In genomic region chr3:24432989-24433388, GRCh38 we compare ENCODE assay signal across 25 cellular contexts.
A peak's percentile ranks its signal among the peaks of the same experiment; 100 is the strongest.
DNase-seq lines count a peak whose midpoint lies in the region; ATAC-seq and TF ChIP-seq lines count a peak whose summit lies in the region.
"Had no signal": no experiment of that assay in that cellular context is flagged by ENCODE, and none has a peak within 500 bp of the region (broad histone marks: within the 10 kb centered on the region; RNA-seq: fewer than 3 reads in every experiment).

No MANE protein-coding gene starts in this region.

- TF ChIP-seq CTCF in hepatocyte (IDR thresholded peaks at IDR 0.05; ENCODE audit: poor library complexity) = no peak
- no peak for TF ChIP-seq CTCF in endothelial cell (IDR thresholded peaks at IDR 0.05; ENCODE audit: unreplicated experiment)

- H3K9ac ChIP-seq in mesendoderm (ENCODE audit: low read length) = no peak overlapping the region
- H3K9ac ChIP-seq: BLaER1 had no signal

- DNase-seq in NCI-H82 (lab: John Stamatoyannopoulos, UW) (peak; percentile 83), NCI-H82 treated with DMSO at 0.1 percent for 48 hours (lab: John Stamatoyannopoulos, UW; ENCODE audit: unreplicated experiment) (peak; percentile 79), hepatocyte (ENCODE audit: low spot score) (no peak), mesendoderm (peak; percentile 13), endothelial cell (ENCODE audit: low spot score) (no peak), right cardiac atrium (no peak)
- no peak for DNase-seq in activated CD4-positive, alpha-beta memory T cell treated with anti-CD3 and anti-CD28 coated beads, Interleukin-2, amount 10 ng/mL, durations not matched to agents 7 days and 5 days
- DNase-seq: 8988T; ACHN; BE2C; C1 segment of cervical spinal cord; CD4-positive, alpha-beta memory T cell; CD4-positive, CD25-positive, alpha-beta regulatory T cell; CD8-positive, alpha-beta memory T cell; COR-L47; DMS 273 treated with DMSO at 0.1 percent for 48 hours; DMS153; DMS53; DMS79; DND-41; EL; GDM1 had no signal

- intact Hi-C loops in right cardiac atrium (cut with DNase I) = loop anchor here in 1 of 4 donors (10.0 kb wide), 1 partner anchor 62 kb away; the partner anchor contains the start of gene THRB

- no peaks in the 10 kb centered on the region for H3K4me1 Mint-ChIP-seq in activated CD4-positive, alpha-beta memory T cell treated with anti-CD3 and anti-CD28 coated beads, Interleukin-2, amount 10 ng/mL, durations not matched to agents 7 days and 5 days
- H3K4me1 Mint-ChIP-seq in endothelial cell (ENCODE audit: unreplicated experiment) = no peaks in the 10 kb centered on the region
- H3K4me1 Mint-ChIP-seq: CD4-positive, alpha-beta memory T cell; CD4-positive, CD25-positive, alpha-beta regulatory T cell; CD8-positive, alpha-beta memory T cell had no signal

- no peak overlapping the region for H2BK5ac ChIP-seq in mesendoderm (ENCODE audit: low read length)

- POLR2A ChIA-PET in activated CD4-positive, alpha-beta memory T cell treated with anti-CD3 and anti-CD28 coated beads, Interleukin-2, amount 10 ng/mL, durations not matched to agents 7 days and 5 days (lab: Charles Lee) = no interaction called here

- H4K8ac ChIP-seq in mesendoderm (ENCODE audit: low read depth, low read length) = no peak overlapping the region

- no peak overlapping the region for H3K56ac ChIP-seq in mesendoderm (ENCODE audit: low read length)

- H3K23ac ChIP-seq in mesendoderm (ENCODE audit: low read length) = no peak overlapping the region

- H3K4me3 ChIP-seq in hepatocyte = no peak overlapping the region
- no peak overlapping the region for H3K4me3 ChIP-seq in mesendoderm (ENCODE audit: low read length)
- H3K4me3 ChIP-seq in right cardiac atrium (ENCODE audit: low read length) = no peak overlapping the region
- H3K4me3 ChIP-seq: BLaER1, GM12878 had no signal

- no peak for ATAC-seq in right cardiac atrium
- ATAC-seq: GM12878 had no signal

- H3K4me1 ChIP-seq in hepatocyte (ENCODE audit: insufficient read depth) = peaks cover 39% of the 10 kb centered on the region
- no peaks in the 10 kb centered on the region for H3K4me1 ChIP-seq in mesendoderm (ENCODE audit: control insufficient read depth, low read depth, low read length)
- H3K4me1 ChIP-seq in right cardiac atrium (ENCODE audit: control insufficient read depth, insufficient read depth, low read length) = peaks cover 7% of the 10 kb centered on the region
- H3K4me1 ChIP-seq: BE2C, BLaER1 had no signal

- H4K20me1 ChIP-seq in hepatocyte (ENCODE audit: insufficient read depth, poor library complexity, severe bottlenecking) = no peaks in the 10 kb centered on the region
- H4K20me1 ChIP-seq: BLaER1 had no signal

- H2BK15ac ChIP-seq in mesendoderm (replicated peaks; ENCODE audit: low read depth) = no peak overlapping the region

- H3K4me3 Mint-ChIP-seq in activated CD4-positive, alpha-beta memory T cell treated with anti-CD3 and anti-CD28 coated beads, Interleukin-2, amount 10 ng/mL, durations not matched to agents 7 days and 5 days = no peak overlapping the region
- H3K4me3 Mint-ChIP-seq in endothelial cell (ENCODE audit: unreplicated experiment) = no peak overlapping the region
- H3K4me3 Mint-ChIP-seq: CD14-positive monocyte; CD4-positive, alpha-beta memory T cell; CD4-positive, CD25-positive, alpha-beta regulatory T cell; CD8-positive, alpha-beta memory T cell had no signal

- no peaks in the 10 kb centered on the region for H3K79me1 ChIP-seq in mesendoderm (ENCODE audit: low read length)

- H3K9me3 ChIP-seq in hepatocyte (ENCODE audit: low read depth) = no peaks in the 10 kb centered on the region
- no peaks in the 10 kb centered on the region for H3K9me3 ChIP-seq in right cardiac atrium (ENCODE audit: control insufficient read depth, low read length)
- H3K9me3 ChIP-seq: BE2C, BLaER1 had no signal

- no peak overlapping the region for H2AK5ac ChIP-seq in mesendoderm (ENCODE audit: low read length)

- H3K27me3 Mint-ChIP-seq in activated CD4-positive, alpha-beta memory T cell treated with anti-CD3 and anti-CD28 coated beads, Interleukin-2, amount 10 ng/mL, durations not matched to agents 7 days and 5 days = no peaks in the 10 kb centered on the region
- H3K27me3 Mint-ChIP-seq in endothelial cell (ENCODE audit: unreplicated experiment) = peaks cover 4% of the 10 kb centered on the region
- H3K27me3 Mint-ChIP-seq: CD4-positive, alpha-beta memory T cell; CD4-positive, CD25-positive, alpha-beta regulatory T cell; CD8-positive, alpha-beta memory T cell had no signal

- no peak overlapping the region for H4K5ac ChIP-seq in mesendoderm (ENCODE audit: low read length)

- no peaks in the 10 kb centered on the region for H3K27me3 ChIP-seq in hepatocyte
- no peaks in the 10 kb centered on the region for H3K27me3 ChIP-seq in mesendoderm (ENCODE audit: insufficient read depth, low read length, poor library complexity)
- H3K27me3 ChIP-seq in right cardiac atrium (ENCODE audit: control insufficient read depth, insufficient read depth) = no peaks in the 10 kb centered on the region
- H3K27me3 ChIP-seq: BE2C, BLaER1 had no signal

- CTCF ChIA-PET in activated CD4-positive, alpha-beta memory T cell treated with anti-CD3 and anti-CD28 coated beads, Interleukin-2, amount 10 ng/mL, durations not matched to agents 7 days and 5 days (lab: Charles Lee) = no interaction called here

- H3K18ac ChIP-seq in mesendoderm (ENCODE audit: low read length) = no peak overlapping the region

- no peak overlapping the region for H3K4ac ChIP-seq in mesendoderm (ENCODE audit: low read depth, low read length)

- H3K9me2 ChIP-seq in hepatocyte (replicated peaks; ENCODE audit: insufficient read depth) = no peaks in the 10 kb centered on the region

- H3K9me3 Mint-ChIP-seq in activated CD4-positive, alpha-beta memory T cell treated with anti-CD3 and anti-CD28 coated beads, Interleukin-2, amount 10 ng/mL, durations not matched to agents 7 days and 5 days = no peaks in the 10 kb centered on the region
- no peaks in the 10 kb centered on the region for H3K9me3 Mint-ChIP-seq in endothelial cell (ENCODE audit: unreplicated experiment)

- no peak overlapping the region for H3K4me2 ChIP-seq in hepatocyte
- no peak overlapping the region for H3K4me2 ChIP-seq in mesendoderm (ENCODE audit: low read length)
- H3K4me2 ChIP-seq: BLaER1 had no signal

- no peak overlapping the region for H2BK120ac ChIP-seq in mesendoderm (ENCODE audit: low read depth, low read length)

- no peak overlapping the region for H2AFZ ChIP-seq in hepatocyte

- H3K36me3 Mint-ChIP-seq in activated CD4-positive, alpha-beta memory T cell treated with anti-CD3 and anti-CD28 coated beads, Interleukin-2, amount 10 ng/mL, durations not matched to agents 7 days and 5 days (ENCODE audit: low read depth) = no peaks in the 10 kb centered on the region
- H3K36me3 Mint-ChIP-seq in endothelial cell (ENCODE audit: low read depth, unreplicated experiment) = no peaks in the 10 kb centered on the region
- H3K36me3 Mint-ChIP-seq: CD14-positive monocyte; CD4-positive, alpha-beta memory T cell; CD4-positive, CD25-positive, alpha-beta regulatory T cell; CD8-positive, alpha-beta memory T cell had no signal

- no peak overlapping the region for H3K27ac Mint-ChIP-seq in activated CD4-positive, alpha-beta memory T cell treated with anti-CD3 and anti-CD28 coated beads, Interleukin-2, amount 10 ng/mL, durations not matched to agents 7 days and 5 days
- no peak overlapping the region for H3K27ac Mint-ChIP-seq in endothelial cell (ENCODE audit: unreplicated experiment)
- H3K27ac Mint-ChIP-seq: CD14-positive monocyte; CD4-positive, CD25-positive, alpha-beta regulatory T cell; CD8-positive, alpha-beta memory T cell had no signal

- peaks cover 82% of the 10 kb centered on the region for H3K79me2 ChIP-seq in hepatocyte
- H3K79me2 ChIP-seq in mesendoderm (ENCODE audit: control insufficient read depth, insufficient read depth, low read length) = no peaks in the 10 kb centered on the region

- H3K27ac ChIP-seq in hepatocyte = peak overlapping the region; percentile 46
- H3K27ac ChIP-seq in mesendoderm (ENCODE audit: low read depth, low read length) = no peak overlapping the region
- no peak overlapping the region for H3K27ac ChIP-seq in right cardiac atrium (ENCODE audit: low read length)
- H3K27ac ChIP-seq: BLaER1 had no signal

- H3K36me3 ChIP-seq in hepatocyte (replicated peaks; ENCODE audit: insufficient read depth, low read depth) (no peaks in the 10 kb centered on the region), mesendoderm (ENCODE audit: control insufficient read depth, insufficient read depth, low read length) (no peaks in the 10 kb centered on the region)
- H3K36me3 ChIP-seq: BE2C, BLaER1 had no signal

Comparison
In these comparisons a context has a peak if more than half of its experiments do, and no peak if none do; other contexts are left out.
1. DNase-seq: peak in NCI-H82 (single experiment), NCI-H82 treated with DMSO at 0.1 percent for 48 hours (single experiment) and mesendoderm (single experiment); none in hepatocyte (single experiment), activated CD4-positive, alpha-beta memory T cell treated with anti-CD3 and anti-CD28 coated beads, Interleukin-2, amount 10 ng/mL, durations not matched to agents 7 days and 5 days (single experiment), endothelial cell (single experiment) and right cardiac atrium (0 of 3).